In the genomic region with DNA sequence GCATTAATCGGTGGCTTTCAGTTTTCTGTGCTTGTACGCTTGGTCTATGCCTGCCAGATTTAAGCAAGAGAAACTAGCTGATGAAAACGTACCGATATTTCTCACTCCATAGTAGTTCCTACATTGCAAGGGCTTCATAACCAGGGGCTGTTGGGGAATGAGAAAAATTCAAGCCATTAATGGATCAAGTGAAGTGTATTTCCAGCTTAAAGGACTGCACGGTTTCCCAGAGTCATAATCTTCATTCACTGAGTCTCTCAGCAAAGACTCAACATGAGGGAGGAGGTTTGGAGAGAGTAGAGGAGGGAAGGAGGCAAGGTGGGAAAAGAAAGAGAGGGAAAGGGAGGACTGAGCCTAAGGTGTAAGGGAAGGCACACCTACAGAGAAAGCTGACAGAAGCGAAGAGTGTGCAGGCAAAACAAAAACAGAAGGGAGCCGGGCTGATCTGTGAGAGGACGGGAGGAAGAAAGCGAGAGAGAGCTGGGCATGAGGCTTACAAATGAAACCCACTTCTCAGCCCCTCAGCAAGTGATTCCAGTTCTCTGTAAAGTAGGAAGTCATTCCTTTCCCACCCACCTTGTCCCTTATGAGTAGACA, we compare ENCODE assay signal across 9 cellular contexts. TPM values are rescaled to one million over a fixed set of nuclear protein-coding genes. Genes with fewer than 3 reads are reported as not detected.
DNase-seq lines count a peak whose midpoint lies in the region; ATAC-seq and TF ChIP-seq lines count a peak whose summit lies in the region.
"Had no signal": no experiment of that assay in that cellular context is flagged by ENCODE, and none has a peak within 500 bp of the region (broad histone marks: within the 10 kb centered on the region; RNA-seq: fewer than 3 reads in every experiment).

No MANE protein-coding gene starts in this region.

- DNase-seq in Panc1 (ENCODE audit: low read depth, low spot score) (no peak), fibroblast of pulmonary artery (ENCODE audit: low read depth) (no peak), spleen (no peak), cerebellar nuclear complex (lab: John Stamatoyannopoulos, UW) (no peak), D341Med (ENCODE audit: low spot score) (no peak)
- DNase-seq in activated effector memory CD4-positive, alpha-beta T cell treated with anti-CD3 and anti-CD28 coated beads, Interleukin-2, amount 50 U/mL, for 16 hours, result no peak

- no peaks in the 10 kb centered on the region for H3K9me3 ChIP-seq in Panc1 (ENCODE audit: control insufficient read depth, insufficient read depth, low read depth, low read length)
- H3K9me3 ChIP-seq in spleen, result peaks cover 0 to 14% (median under 1%) of the 10 kb centered on the region in 8 donors

- no peak for TF ChIP-seq POLR2A in spleen (IDR thresholded peaks at IDR 0.05)

- no peaks in the 10 kb centered on the region for H3K27me3 ChIP-seq in Panc1 (ENCODE audit: control insufficient read depth, insufficient read depth, low read length)
- no peaks in the 10 kb centered on the region for H3K27me3 ChIP-seq in spleen (replicated peaks in 1 of 7)
- H3K27me3 ChIP-seq: cardiac muscle cell had no signal

- in situ Hi-C loops in Panc1 (cut with HindIII; ENCODE audit: low pct_unique_long_range_greater_than_20kb, low sequenced_read_pairs), result no loop called here

- CTCF ChIA-PET in Panc1 (lab: Charles Lee), result no interaction called here

- intact Hi-C loops in Panc1 (cut with micrococcal nuclease; ENCODE audit: unreplicated experiment) (no loop called here), spleen (cut with DNase I; ENCODE audit: low total_unique reads) (loop anchor here (10.0 kb wide), 1 partner anchor 49 kb away; the partner anchor contains the start of gene GIMAP5)

- peak; percentile 49 for ATAC-seq in GM21390 (IDR thresholded peaks at IDR 0.05; ENCODE audit: unreplicated experiment)
- ATAC-seq in Panc1, result peak; percentile 67

- H3K36me3 ChIP-seq in Panc1 (ENCODE audit: control insufficient read depth, insufficient read depth, low read length) (no peaks in the 10 kb centered on the region), spleen (peaks cover 11 to 40% (median 26%) of the 10 kb centered on the region in 6 donors)
- H3K36me3 ChIP-seq: cardiac muscle cell had no signal

- TF ChIP-seq CTCF in C4-2B (conservative IDR thresholded peaks at IDR 0.05) (no peak), Panc1 (IDR thresholded peaks at IDR 0.05) (no peak), fibroblast of pulmonary artery (IDR thresholded peaks at IDR 0.05; ENCODE audit: low read length, missing control alignments) (no peak), spleen (IDR thresholded peaks at IDR 0.05 in 8 of 11, conservative IDR thresholded peaks at IDR 0.05 in 3 of 11) (no peak)

- H3K27ac ChIP-seq in C4-2B, result peak overlapping the region; percentile 34; the same call in 1 of the 2 replicates
- peak overlapping the region; percentile 71 for H3K27ac ChIP-seq in Panc1 (ENCODE audit: low read length)
- peak overlapping the region; percentile 70 to 95 (median 93) for H3K27ac ChIP-seq in spleen
- H3K27ac ChIP-seq: cardiac muscle cell had no signal

- H3K4me3 ChIP-seq in Panc1 (ENCODE audit: low read depth in 2 of 2, low read length in 2 of 2), result peak overlapping the region; percentile 39 to 42
- peak overlapping the region; percentile 32 for H3K4me3 ChIP-seq in fibroblast of pulmonary artery (replicated peaks; ENCODE audit: low read depth, low read length)
- peak overlapping the region; percentile 55 to 83 (median 66) for H3K4me3 ChIP-seq in spleen
- H3K4me3 ChIP-seq: cardiac muscle cell had no signal

- H3K4me1 ChIP-seq in Panc1 (ENCODE audit: control insufficient read depth, insufficient read depth, low read length), result no peaks in the 10 kb centered on the region; the same call in 1 of the 2 replicates
- peaks cover 12 to 76% (median 40%) of the 10 kb centered on the region in 6 donors for H3K4me1 ChIP-seq in spleen

- 5 to 11% (median 8%) methylated on average over 8 to 9 of the region's 9 CpGs for whole genome bisulfite sequencing in spleen, 5 donors

- POLR2A ChIA-PET in Panc1 (lab: Charles Lee), result no interaction called here

- no TSS peak for BruUV-seq in Panc1 (replicated peaks; lab: Mats Ljungman, UMichigan)

RNA-seq across cellular contexts. Expression of gene GIMAP2, which starts 0.6 kb away (rescaled TPM):
- total RNA-seq in Panc1 (2021; ENCODE audit: unreplicated experiment), result 1.5 TPM
- polyA plus RNA-seq in Panc1 (2012; ENCODE audit: insufficient read length), result 0.70 TPM
- 100 to 1,000 TPM in 1 of 7 donors, 10 to 100 TPM in 6; 48.6 to 126 (median 85.4) TPM for total RNA-seq in spleen
- 10 to 100 TPM; 33.9 to 48.5 (median 47.5) TPM for polyA plus RNA-seq in spleen
- total RNA-seq: cardiac muscle cell had no signal
- polyA plus RNA-seq: cardiac muscle cell had no signal

RNA-seq across cellular contexts. Expression of gene GIMAP1, which starts 30.3 kb away (rescaled TPM):
- total RNA-seq in Panc1 (2021; ENCODE audit: unreplicated experiment) (0.05 TPM), spleen (10 to 100 TPM; 16.4 to 61.2 (median 48.1) TPM)
- not detected for polyA plus RNA-seq in Panc1 (2012; ENCODE audit: insufficient read length)
- polyA plus RNA-seq in spleen, result 10 to 100 TPM in 2 of 3 donors, 1 to 10 TPM in 1; 8.7 to 31.2 (median 14.1) TPM
- polyA plus RNA-seq: cardiac muscle cell had no signal

RNA-seq across cellular contexts. Expression of gene GIMAP5, which starts 51.1 kb away (rescaled TPM):
- 0.51 TPM for total RNA-seq in Panc1 (2021; ENCODE audit: unreplicated experiment)
- polyA plus RNA-seq in Panc1 (2012; ENCODE audit: insufficient read length), result not detected
- 100 to 1,000 TPM in 3 of 7 donors, 10 to 100 TPM in 4; 34.0 to 183 (median 90.6) TPM for total RNA-seq in spleen
- polyA plus RNA-seq in spleen, result 100 to 1,000 TPM in 1 of 3 donors, 10 to 100 TPM in 2; 70.2 to 114 (median 75.9) TPM

RNA-seq across cellular contexts. Expression of gene GIMAP6, which starts 53.9 kb away (rescaled TPM):
- total RNA-seq in Panc1 (2021; ENCODE audit: unreplicated experiment) (0.23 TPM), spleen (100 to 1,000 TPM in 5 of 7 donors, 10 to 100 TPM in 2; 75.5 to 181 (median 135) TPM)
- polyA plus RNA-seq in Panc1 (2012; ENCODE audit: insufficient read length), result not detected
- polyA plus RNA-seq in spleen, result 10 to 100 TPM; 18.2 to 58.6 (median 27.7) TPM
- polyA plus RNA-seq: cardiac muscle cell had no signal

Comparison
In these comparisons a context has a peak if more than half of its experiments do, and no peak if none do; other contexts are left out.
1. H3K27ac ChIP-seq: peak in every context shown above with its lines; median percentile 93 in spleen; 71 in Panc1; 34 in C4-2B.
2. RNA of gene GIMAP2, which starts 0.6 kb away (total RNA-seq): 48.6 to 126 TPM in spleen; 1.5 TPM in Panc1 (single experiment); every median in the first group is over 10 times any median in the second.
3. RNA of gene GIMAP1, which starts 30.3 kb away (total RNA-seq): 16.4 to 61.2 TPM in spleen; 0.05 TPM in Panc1 (single experiment); every median in the first group is over 10 times any median in the second.
4. RNA of gene GIMAP5, which starts 51.1 kb away (total RNA-seq): 34.0 to 183 TPM in spleen; 0.51 TPM in Panc1 (single experiment); every median in the first group is over 10 times any median in the second.
5. Peak in every context shown above with its lines, with median percentiles within 50 percentile points of each other: H3K4me3 ChIP-seq.